ENCODE assay signal across 18 cellular contexts in genomic region chr1:110230381-110231199, GRCh38. TPM values are rescaled to one million over a fixed set of nuclear protein-coding genes. Genes with fewer than 3 reads are reported as not detected.
DNase-seq lines count a peak whose midpoint lies in the region; ATAC-seq and TF ChIP-seq lines count a peak whose summit lies in the region.
"Had no signal": no experiment of that assay in that cellular context is flagged by ENCODE, and none has a peak within 500 bp of the region (broad histone marks: within the 10 kb centered on the region; RNA-seq: fewer than 3 reads in every experiment).

No MANE protein-coding gene starts in this region.

- H3K4me3 ChIP-seq in breast epithelium: no peak overlapping the region
- H3K4me3 ChIP-seq in PC-9: peak overlapping the region; percentile 34; the same call in 1 of the 2 replicates
- no peak overlapping the region for H3K4me3 ChIP-seq in trophoblast cell (ENCODE audit: low read depth, low read length)
- H3K4me3 ChIP-seq: BLaER1 treated with 17β-estradiol and CSF1 and Interleukin-3, amounts not matched to agents 10 nM and 100 nM; Peyer's patch; SJSA1 had no signal

- H3K9me3 ChIP-seq in breast epithelium (no peaks in the 10 kb centered on the region), PC-9 (ENCODE audit: insufficient read depth, low read depth) (no peaks in the 10 kb centered on the region), trophoblast cell (ENCODE audit: insufficient read depth, low read depth, low read length) (peaks cover 3% of the 10 kb centered on the region)
- H3K9me3 ChIP-seq: BLaER1 treated with 17β-estradiol and CSF1 and Interleukin-3, amounts not matched to agents 10 nM and 100 nM; Peyer's patch; SJSA1 had no signal

- no peaks in the 10 kb centered on the region for H3K36me3 Mint-ChIP-seq in MCF 10A (ENCODE audit: insufficient read depth, unreplicated experiment)
- H3K36me3 Mint-ChIP-seq in brain: peaks cover 20% of the 10 kb centered on the region

- CTCF ChIA-PET in MCF 10A (lab: Yijun Ruan, JAX): interaction anchor here (0.6 to 0.7 kb wide), 2 partner anchors 125 to 182 kb away, joined by 3 read pairs; no protein-coding TSS in a partner anchor
- CTCF ChIA-PET in PC-9 (lab: Charles Lee): no interaction called here

- POLR2A ChIA-PET in MCF 10A (lab: Yijun Ruan, JAX): no interaction called here
- POLR2A ChIA-PET in PC-9 (lab: Charles Lee; ENCODE audit: unreplicated experiment): no interaction called here

- no peak overlapping the region for H4K12ac ChIP-seq in trophoblast cell (ENCODE audit: low read depth, low read length)

- no peaks in the 10 kb centered on the region for H3K9me2 ChIP-seq in PC-9 (ENCODE audit: insufficient read depth)

- no peaks in the 10 kb centered on the region for H3K36me3 ChIP-seq in breast epithelium
- peaks cover 10% of the 10 kb centered on the region for H3K36me3 ChIP-seq in PC-9 (ENCODE audit: low read depth)
- no peaks in the 10 kb centered on the region for H3K36me3 ChIP-seq in trophoblast cell (ENCODE audit: control insufficient read depth in 1 of 2, insufficient read depth in 2 of 2, low read length in 2 of 2)
- H3K36me3 ChIP-seq: SJSA1 had no signal

- no peaks in the 10 kb centered on the region for H3K79me2 ChIP-seq in PC-9 (ENCODE audit: low read depth)
- no peaks in the 10 kb centered on the region for H3K79me2 ChIP-seq in trophoblast cell (ENCODE audit: control insufficient read depth, insufficient read depth, low read length, poor library complexity)

- H3K4me1 ChIP-seq in breast epithelium: peaks cover 2 to 11% of the 10 kb centered on the region in 2 donors
- H3K4me1 ChIP-seq in PC-9 (replicated peaks; ENCODE audit: insufficient read depth): peaks cover 72% of the 10 kb centered on the region
- peaks cover 3 to 10% of the 10 kb centered on the region in 2 experiments for H3K4me1 ChIP-seq in trophoblast cell (ENCODE audit: control insufficient read depth in 1 of 2, insufficient read depth in 2 of 2, low read length in 2 of 2)
- H3K4me1 ChIP-seq: SJSA1 had no signal

- WGBS in trophoblast cell (ENCODE audit: extremely low coverage, insufficient coverage, insufficient read length): no CpG with 5 or more reads among the region's 11 CpGs

- no peak overlapping the region for H3K4me3 Mint-ChIP-seq in MCF 10A (ENCODE audit: unreplicated experiment)
- no peak overlapping the region for H3K4me3 Mint-ChIP-seq in brain
- H3K4me3 Mint-ChIP-seq: CD8-positive, alpha-beta T cell had no signal

- H3K79me1 ChIP-seq in trophoblast cell (ENCODE audit: low read length): no peaks in the 10 kb centered on the region

- no peak overlapping the region for H2BK5ac ChIP-seq in trophoblast cell (ENCODE audit: low read depth, low read length, poor library complexity)

- H2BK12ac ChIP-seq in trophoblast cell (ENCODE audit: low read length): no peak overlapping the region

- intact Hi-C loops in breast epithelium (cut with DNase I; ENCODE audit: low total_unique reads): no loop called here
- intact Hi-C loops in MCF 10A (cut with micrococcal nuclease): no loop called here
- intact Hi-C loops in PC-9 (cut with micrococcal nuclease; ENCODE audit: unreplicated experiment): no loop called here

- H3K27ac ChIP-seq in breast epithelium: peak overlapping the region; percentile 79 to 88
- peak overlapping the region; percentile 70 for H3K27ac ChIP-seq in PC-9
- no peak overlapping the region for H3K27ac ChIP-seq in trophoblast cell (ENCODE audit: low read depth, low read length)
- H3K27ac ChIP-seq: Peyer's patch, SJSA1 had no signal

- no peak for TF ChIP-seq POLR2A in breast epithelium (IDR thresholded peaks at IDR 0.05)

- H2BK120ac ChIP-seq in trophoblast cell (ENCODE audit: insufficient read depth, low read length, poor library complexity): no peak overlapping the region

- H4K91ac ChIP-seq in trophoblast cell (ENCODE audit: low read depth, low read length): no peak overlapping the region

- ATAC-seq in activated CD4-positive, CD25-positive, alpha-beta regulatory T cell treated with anti-CD3 and anti-CD28 coated beads, Interleukin-2, amount 50 U/mL, for 24 hours: no peak
- ATAC-seq: CD8-positive, alpha-beta T cell had no signal

- H3K14ac ChIP-seq in trophoblast cell (ENCODE audit: low read length): no peak overlapping the region

- no peaks in the 10 kb centered on the region for H3K27me3 ChIP-seq in breast epithelium
- H3K27me3 ChIP-seq in PC-9 (ENCODE audit: insufficient read depth, low read depth): no peaks in the 10 kb centered on the region
- H3K27me3 ChIP-seq in trophoblast cell (ENCODE audit: insufficient read depth, low read length): no peaks in the 10 kb centered on the region
- H3K27me3 ChIP-seq: BLaER1 treated with 17β-estradiol and CSF1 and Interleukin-3, amounts not matched to agents 10 nM and 100 nM; Peyer's patch had no signal

- H3K27ac Mint-ChIP-seq in MCF 10A (ENCODE audit: low read depth, unreplicated experiment): no peak overlapping the region
- peak overlapping the region in 3 of 5 experiments; percentile 31 to 94 (median 79) for H3K27ac Mint-ChIP-seq in brain
- H3K27ac Mint-ChIP-seq: CD8-positive, alpha-beta T cell had no signal

- H2AK5ac ChIP-seq in trophoblast cell (ENCODE audit: low read length): no peak overlapping the region

- DNase-seq in breast epithelium (ENCODE audit: low spot score in 2 of 2): no peak
- no peak for DNase-seq in MCF 10A (ENCODE audit: unreplicated experiment)
- DNase-seq in PC-9: no peak
- DNase-seq in activated T-cell treated with anti-CD3 and anti-CD28 coated beads, Interleukin-2, amount 50 U/mL, for 48 hours: no peak
- DNase-seq in trophoblast cell: no peak
- DNase-seq: Calu3; CD8-positive, alpha-beta T cell; DMS79; Kasumi-1; NCI-H1105; NCI-H2081; NCI-H2171 treated with DMSO at 0.1 percent for 48 hours; NCI-H446 treated with DMSO at 0.1 percent for 48 hours; Peyer's patch had no signal

- no peak overlapping the region for H3K23ac ChIP-seq in trophoblast cell (ENCODE audit: low read length)

- H3K4me1 Mint-ChIP-seq in MCF 10A (ENCODE audit: insufficient read depth, unreplicated experiment): peaks cover 16% of the 10 kb centered on the region
- H3K4me1 Mint-ChIP-seq in brain: peaks cover 56% of the 10 kb centered on the region

- H4K20me1 ChIP-seq in PC-9 (ENCODE audit: insufficient read depth): no peaks in the 10 kb centered on the region

- no peaks in the 10 kb centered on the region for H3K27me3 Mint-ChIP-seq in MCF 10A (ENCODE audit: insufficient read depth, unreplicated experiment)
- peaks cover 3% of the 10 kb centered on the region for H3K27me3 Mint-ChIP-seq in brain

- TF ChIP-seq CTCF in breast epithelium (IDR thresholded peaks at IDR 0.05) (no peak), MCF 10A (IDR thresholded peaks at IDR 0.05; ENCODE audit: unreplicated experiment) (no peak), PC-9 (conservative IDR thresholded peaks at IDR 0.05) (no peak), brain (conservative IDR thresholded peaks at IDR 0.05) (no peak)

- no peak overlapping the region for H3K4ac ChIP-seq in trophoblast cell (ENCODE audit: low read depth, low read length)

- peak overlapping the region; percentile 87 for H3K4me2 ChIP-seq in PC-9
- H3K4me2 ChIP-seq in trophoblast cell (ENCODE audit: low read length): no peak overlapping the region

- H2AFZ ChIP-seq in PC-9 (no peak overlapping the region), trophoblast cell (ENCODE audit: insufficient read depth, low read length, poor library complexity) (no peak overlapping the region)

- no peaks in the 10 kb centered on the region for H3K9me3 Mint-ChIP-seq in MCF 10A (ENCODE audit: unreplicated experiment)
- H3K9me3 Mint-ChIP-seq in brain: peaks cover 0 to 8% (median 0%) of the 10 kb centered on the region in 5 experiments
- H3K9me3 Mint-ChIP-seq: CD8-positive, alpha-beta T cell had no signal

- no peak overlapping the region for H3K9ac ChIP-seq in trophoblast cell (ENCODE audit: low read length)

- BruUV-seq in MCF 10A (replicated peaks; lab: Mats Ljungman, UMichigan) (no TSS peak), PC-9 (replicated peaks; lab: Mats Ljungman, UMichigan) (no TSS peak)

- no peak overlapping the region for H4K8ac ChIP-seq in trophoblast cell (ENCODE audit: low read depth, low read length)

- peaks cover 62% of the 10 kb centered on the region for H3F3A ChIP-seq in PC-9 (ENCODE audit: insufficient read depth, low read depth)

- H3K18ac ChIP-seq in trophoblast cell (ENCODE audit: low read length): no peak overlapping the region

RNA-seq across cellular contexts. Expression of gene KCNC4, which starts 20.5 kb away (rescaled TPM):
- 10 to 100 TPM in 1 of 3 donors, 1 to 10 TPM in 2; 3.8 to 12.6 (median 5.2) TPM for total RNA-seq in breast epithelium
- 1.1 and 1.3 TPM in 2 replicates for total RNA-seq in MCF 10A (2022)
- total RNA-seq in PC-9 (2021): 8.6 and 9.4 TPM in 2 replicates
- 7.4 TPM for polyA plus RNA-seq in brain (ENCODE audit: insufficient read depth, low read depth, low replicate concordance)
- polyA plus RNA-seq in trophoblast cell (2013): 0.83 and 1.00 TPM in 2 replicates
